In genomic region chr17:21421421-21422381, GRCh38 we compare ENCODE assay signal across 8 cellular contexts. TPM values are rescaled to one million over a fixed set of nuclear protein-coding genes. Genes with fewer than 3 reads are reported as not detected.
A peak's percentile ranks its signal among the peaks of the same experiment; 100 is the strongest.
DNase-seq lines count a peak whose midpoint lies in the region; ATAC-seq and TF ChIP-seq lines count a peak whose summit lies in the region.
"Not testable (repeated sequence)": the region's sequence is repeated elsewhere in the genome, so short reads cannot be mapped to it uniquely, and the experiment has no call there.

No MANE protein-coding gene starts in this region.

- not testable (repeated sequence) for H3K9me3 ChIP-seq in neuronal stem cell (replicated peaks in 1 of 2; ENCODE audit: control insufficient read depth in 2 of 2, insufficient read depth in 1 of 2, low read depth in 1 of 2, low read length in 2 of 2); spleen

- H3K4ac ChIP-seq in neuronal stem cell (ENCODE audit: low read length) = not testable (repeated sequence)

- intact Hi-C loops in CD14-positive monocyte (cut with micrococcal nuclease); left ventricle myocardium superior (cut with micrococcal nuclease); spleen (cut with DNase I; ENCODE audit: low total_unique reads): not testable (repeated sequence)

- H3K27ac Mint-ChIP-seq in CD14-positive monocyte; activated T-cell treated with anti-CD3 and anti-CD28 coated beads, Interleukin-2, amount 50 U/mL, for 24 hours: not testable (repeated sequence)

- H3K27me3 Mint-ChIP-seq in CD14-positive monocyte (ENCODE audit: low read depth in 3 of 3); activated T-cell treated with anti-CD3 and anti-CD28 coated beads, Interleukin-2, amount 50 U/mL, for 24 hours: not testable (repeated sequence)

- peak overlapping the region; percentile 39 for H2BK5ac ChIP-seq in neuronal stem cell (ENCODE audit: low read length)

- not testable (repeated sequence) for H2AFZ ChIP-seq in neuronal stem cell (ENCODE audit: low read length)

- peak; percentile 6 for ATAC-seq in left ventricle myocardium superior

- not testable (repeated sequence) for H3K9ac ChIP-seq in neuronal stem cell (ENCODE audit: low read depth, low read length, poor library complexity)

- H3K4me3 ChIP-seq in H7 (ENCODE audit: insufficient read depth, low read depth, low read length); coronary artery; neuronal stem cell (ENCODE audit: low read length in 2 of 2); spleen: not testable (repeated sequence)

- peak overlapping the region; percentile 43 for H3K23ac ChIP-seq in neuronal stem cell (ENCODE audit: low read depth, low read length, poor library complexity)

- DNase-seq in CD14-positive monocyte (ENCODE audit: low spot score) = peak; percentile 43
- DNase-seq in H7 = peak; percentile 67
- DNase-seq in activated T-cell treated with anti-CD3 and anti-CD28 coated beads, Interleukin-2, amount 50 U/mL, for 24 hours = peak; percentile 26
- peak; percentile 73 for DNase-seq in coronary artery (ENCODE audit: low spot score)
- peak; percentile 29 for DNase-seq in left ventricle myocardium superior
- DNase-seq in mesenteric fat pad (ENCODE audit: low spot score) = peak; percentile 89
- not testable (repeated sequence) for DNase-seq in neuronal stem cell (ENCODE audit: low spot score)
- DNase-seq in spleen = peak; percentile 72

- peak overlapping the region; percentile 44 for H3K18ac ChIP-seq in neuronal stem cell (ENCODE audit: low read length)

- not testable (repeated sequence) for H2BK12ac ChIP-seq in neuronal stem cell (ENCODE audit: low read length)

- no CpG with 5 or more reads among the region's 21 CpGs for WGBS in neuronal stem cell (ENCODE audit: extremely low coverage in 2 of 2, insufficient read length in 2 of 2, insufficient replicate concordance in 1 of 2), 2 donors
- 78 to 88% (median 82%) methylated on average over 15 to 21 of the region's 21 CpGs for WGBS in spleen, 5 donors

- H3K4me2 ChIP-seq in neuronal stem cell (ENCODE audit: insufficient read depth, low read length, poor library complexity, severe bottlenecking) = not testable (repeated sequence)

- H3K79me1 ChIP-seq in neuronal stem cell (ENCODE audit: low read depth, low read length) = not testable (repeated sequence)

- not testable (repeated sequence) for H3K4me1 ChIP-seq in neuronal stem cell (ENCODE audit: control insufficient read depth in 2 of 2, insufficient read depth in 1 of 2, low read depth in 1 of 2, low read length in 2 of 2); spleen

- not testable (repeated sequence) for H3K36me3 Mint-ChIP-seq in CD14-positive monocyte; activated T-cell treated with anti-CD3 and anti-CD28 coated beads, Interleukin-2, amount 50 U/mL, for 24 hours (ENCODE audit: low read depth)

- H2BK120ac ChIP-seq in neuronal stem cell (ENCODE audit: low read depth, low read length) = not testable (repeated sequence)

- H3K36me3 ChIP-seq in H7 (replicated peaks; ENCODE audit: control insufficient read depth, insufficient read depth, low read length); neuronal stem cell (replicated peaks in 1 of 2; ENCODE audit: control insufficient read depth in 2 of 2, insufficient read depth in 2 of 2, low read length in 2 of 2); spleen: not testable (repeated sequence)

- TF ChIP-seq CTCF in CD14-positive monocyte (IDR thresholded peaks at IDR 0.05); coronary artery (IDR thresholded peaks at IDR 0.05); spleen (IDR thresholded peaks at IDR 0.05 in 8 of 11, conservative IDR thresholded peaks at IDR 0.05 in 3 of 11): not testable (repeated sequence)

- not testable (repeated sequence) for TF ChIP-seq POLR2A in spleen (IDR thresholded peaks at IDR 0.05)

- not testable (repeated sequence) for H3K4me3 Mint-ChIP-seq in CD14-positive monocyte; activated T-cell treated with anti-CD3 and anti-CD28 coated beads, Interleukin-2, amount 50 U/mL, for 24 hours

- peak overlapping the region; percentile 37 for H2BK15ac ChIP-seq in neuronal stem cell (ENCODE audit: low read length)

- not testable (repeated sequence) for H3K9me3 Mint-ChIP-seq in CD14-positive monocyte; activated T-cell treated with anti-CD3 and anti-CD28 coated beads, Interleukin-2, amount 50 U/mL, for 24 hours

- peak overlapping the region in 1 of 2 donors; percentile 22 for H3K27ac ChIP-seq in coronary artery
- H3K27ac ChIP-seq in neuronal stem cell (replicated peaks; ENCODE audit: low read length); spleen: not testable (repeated sequence)

- H3K14ac ChIP-seq in neuronal stem cell (ENCODE audit: low read length) = not testable (repeated sequence)

- not testable (repeated sequence) for H4K8ac ChIP-seq in neuronal stem cell (ENCODE audit: low read depth, low read length)

- H4K91ac ChIP-seq in neuronal stem cell (ENCODE audit: low read depth, low read length, poor library complexity) = not testable (repeated sequence)

- not testable (repeated sequence) for H3K27me3 ChIP-seq in H7 (ENCODE audit: control insufficient read depth, insufficient read depth, low read length); neuronal stem cell (ENCODE audit: control insufficient read depth in 3 of 3, insufficient read depth in 3 of 3, low read depth in 1 of 3, low read length in 3 of 3); spleen (replicated peaks in 1 of 7)

- not testable (repeated sequence) for H3K4me1 Mint-ChIP-seq in CD14-positive monocyte
- peaks cover 24% of the 10 kb centered on the region for H3K4me1 Mint-ChIP-seq in activated T-cell treated with anti-CD3 and anti-CD28 coated beads, Interleukin-2, amount 50 U/mL, for 24 hours (ENCODE audit: low read depth)

- H2AK5ac ChIP-seq in neuronal stem cell (ENCODE audit: low read depth, low read length) = peak overlapping the region; percentile 75

RNA-seq across cellular contexts. Expression of gene KCNJ12, which starts 45.5 kb away (rescaled TPM):
- polyA plus RNA-seq in CD14-positive monocyte (not detected), spleen (under 1 TPM; 0.11 to 0.77 (median 0.12) TPM)
- total RNA-seq in H7 (2014; rRNA removed; shearing (Covaris generic)) = 5.1 and 7.6 TPM in 2 replicates
- total RNA-seq in left ventricle myocardium superior (11.4 TPM), mesenteric fat pad (2.5 TPM), spleen (1 to 10 TPM; 1.0 to 4.8 (median 2.6) TPM)
- 0.78 TPM for polyA plus RNA-seq in neuronal stem cell (2013, experiment 1 of 2)
- polyA plus RNA-seq in neuronal stem cell (2013, experiment 2 of 2) = 0.89 TPM
